ENCODE assay signal across 10 cellular contexts in the genomic region with DNA sequence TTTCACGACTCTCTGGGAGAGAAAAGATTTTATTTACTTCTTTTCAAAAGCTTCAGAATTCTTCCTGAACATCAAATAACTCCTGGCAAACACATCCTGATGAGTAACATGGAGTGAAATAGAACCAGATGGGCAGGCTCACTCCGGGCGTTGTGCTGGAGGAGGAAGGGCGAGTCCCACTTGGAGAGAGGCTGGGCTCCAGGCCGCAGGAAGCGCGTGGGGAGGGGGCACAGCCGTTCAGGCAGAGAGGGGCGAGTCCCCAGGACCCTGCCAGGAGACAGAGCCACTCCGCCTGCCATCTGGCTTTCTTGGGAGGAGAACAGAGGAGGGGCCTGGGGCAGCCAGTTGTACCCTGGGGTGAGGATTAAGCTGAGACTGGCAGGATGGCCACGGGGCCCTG.
DNase-seq lines count a peak whose midpoint lies in the region; ATAC-seq and TF ChIP-seq lines count a peak whose summit lies in the region.
"Had no signal": no experiment of that assay in that cellular context is flagged by ENCODE, and none has a peak within 500 bp of the region (broad histone marks: within the 10 kb centered on the region; RNA-seq: fewer than 3 reads in every experiment).

No MANE protein-coding gene starts in this region.

- no peaks in the 10 kb centered on the region for H3K79me2 ChIP-seq in neural progenitor cell (ENCODE audit: low read depth)

- TF ChIP-seq CTCF in AG04450 (IDR thresholded peaks at IDR 0.05; ENCODE audit: low read depth, low read length), result no peak
- no peak for TF ChIP-seq CTCF in esophagus squamous epithelium (IDR thresholded peaks at IDR 0.05)
- TF ChIP-seq CTCF in neural progenitor cell (IDR thresholded peaks at IDR 0.05), result no peak

- H3K4me2 ChIP-seq in neural progenitor cell, result no peak overlapping the region

- TF ChIP-seq POLR2A in esophagus squamous epithelium (IDR thresholded peaks at IDR 0.05), result no peak

- no peaks in the 10 kb centered on the region for H4K20me1 ChIP-seq in neural progenitor cell (ENCODE audit: low read depth)

- no peaks in the 10 kb centered on the region for H3F3A ChIP-seq in neural progenitor cell (ENCODE audit: low read depth)

- peak overlapping the region; percentile 60 for H3K27ac ChIP-seq in AG04450 (ENCODE audit: low read depth, low read length)
- H3K27ac ChIP-seq in esophagus squamous epithelium, result peak overlapping the region; percentile 69 to 87 (median 87)
- no peak overlapping the region for H3K27ac ChIP-seq in neural progenitor cell

- H3K9me3 Mint-ChIP-seq in neural progenitor cell, result no peaks in the 10 kb centered on the region
- H3K9me3 Mint-ChIP-seq: naive B cell had no signal

- H3K9me3 ChIP-seq in AG04450 (ENCODE audit: control insufficient read depth, insufficient read depth, low read length) (no peaks in the 10 kb centered on the region; the same call in 1 of the 2 replicates), esophagus squamous epithelium (no peaks in the 10 kb centered on the region), neural progenitor cell (ENCODE audit: low read depth) (no peaks in the 10 kb centered on the region)

- intact Hi-C loops in esophagus squamous epithelium (cut with DNase I), result no loop called here

- no peak for ATAC-seq in HG02571 (IDR thresholded peaks at IDR 0.05; ENCODE audit: unreplicated experiment)

- H3K27ac Mint-ChIP-seq in neural progenitor cell, result peak overlapping the region; percentile 60
- H3K27ac Mint-ChIP-seq: naive B cell had no signal

- POLR2A ChIA-PET in AG04450 (lab: Yijun Ruan, JAX), result no interaction called here

- no peak overlapping the region for H2AFZ ChIP-seq in neural progenitor cell (replicated peaks)

- H3K4me3 ChIP-seq in AG04450 (ENCODE audit: low read depth, low read length) (no peak overlapping the region), esophagus squamous epithelium (no peak overlapping the region), neural progenitor cell (no peak overlapping the region)

- H3K4me1 ChIP-seq in esophagus squamous epithelium (peaks cover 17 to 75% (median 38%) of the 10 kb centered on the region in 3 donors), neural progenitor cell (peaks cover 7% of the 10 kb centered on the region)

- no peak overlapping the region for H3K9ac ChIP-seq in neural progenitor cell

- DNase-seq in AG04450 (ENCODE audit: low read depth, low spot score) (peak; percentile 36), NCI-H2171 treated with DMSO at 0.1 percent for 48 hours (lab: John Stamatoyannopoulos, UW) (peak; percentile 73), esophagus squamous epithelium (lab: John Stamatoyannopoulos, UW) (no peak), neural progenitor cell (ENCODE audit: low spot score) (peak; percentile 10), NCI-H2107 (lab: John Stamatoyannopoulos, UW) (no peak)
- DNase-seq in central memory CD4-positive, alpha-beta T cell, result no peak
- DNase-seq in effector CD4-positive, alpha-beta T cell, result no peak
- DNase-seq: naive B cell, NCI-H1930 had no signal

- H3K27me3 Mint-ChIP-seq in neural progenitor cell (ENCODE audit: insufficient read depth, low read depth), result peaks cover 15% of the 10 kb centered on the region

- CTCF ChIA-PET in AG04450 (lab: Charles Lee), result interaction anchor here (0.6 to 1.2 kb wide), 2 partner anchors 17 to 263 kb away, joined by 3 to 4 read pairs; no protein-coding TSS in a partner anchor

- H3K36me3 Mint-ChIP-seq in neural progenitor cell, result no peaks in the 10 kb centered on the region
- H3K36me3 Mint-ChIP-seq: naive B cell had no signal

- no peak overlapping the region for H3K4me3 Mint-ChIP-seq in neural progenitor cell
- H3K4me3 Mint-ChIP-seq: naive B cell had no signal

- peaks cover 36% of the 10 kb centered on the region for H3K4me1 Mint-ChIP-seq in neural progenitor cell
- H3K4me1 Mint-ChIP-seq: naive B cell had no signal

- H3K36me3 ChIP-seq in esophagus squamous epithelium (no peaks in the 10 kb centered on the region), neural progenitor cell (no peaks in the 10 kb centered on the region)

- WGBS in esophagus squamous epithelium, 2 donors, result 44% methylated on average over 8 of the region's 11 CpGs; no CpG with 5 or more reads in 1 of the 2 donors

- H3K27me3 ChIP-seq in AG04450 (ENCODE audit: control insufficient read depth, insufficient read depth, low read length), result peaks cover 19% of the 10 kb centered on the region
- no peaks in the 10 kb centered on the region for H3K27me3 ChIP-seq in esophagus squamous epithelium
- no peaks in the 10 kb centered on the region for H3K27me3 ChIP-seq in neural progenitor cell

Comparison
In these comparisons a context has a peak if more than half of its experiments do, and no peak if none do; other contexts are left out.
1. DNase-seq: peak in AG04450 (single experiment), NCI-H2171 treated with DMSO at 0.1 percent for 48 hours (single experiment) and neural progenitor cell (single experiment); none in esophagus squamous epithelium (single experiment), NCI-H2107 (single experiment), central memory CD4-positive, alpha-beta T cell (single experiment) and effector CD4-positive, alpha-beta T cell (single experiment).